In genomic region chr14:20658246-20658645, GRCh38 we compare ENCODE assay signal across 27 cellular contexts. TPM values are rescaled to one million over a fixed set of nuclear protein-coding genes. Genes with fewer than 3 reads are reported as not detected.
"Had no signal": no experiment of that assay in that cellular context is flagged by ENCODE, and none has a peak within 500 bp of the region (broad histone marks: within the 10 kb centered on the region; RNA-seq: fewer than 3 reads in every experiment).

No MANE protein-coding gene starts in this region.

- ATAC-seq: body of pancreas; gastrocnemius medialis; left lung; natural killer cell treated with Interleukin-12 subunit alpha and Interleukin-12 subunit beta and Interleukin-15 and Interleukin-18, amount 100 ng/mL, for 72 hours; psoas muscle; right cardiac atrium had no signal

- H3K9me3 ChIP-seq: body of pancreas, gastrocnemius medialis, left lung, neutrophil, pancreas, psoas muscle, thyroid gland, upper lobe of right lung had no signal

- DNase-seq: activated CD4-positive, CD25-positive, alpha-beta regulatory T cell; activated effector memory CD4-positive, alpha-beta T cell treated with Interleukin-2 at 50 U/mL for 16 hours; activated naive CD8-positive, alpha-beta T cell treated with anti-CD3 and anti-CD28 coated beads, Interleukin-2, amount 50 U/mL, for 24 hours; anterior cingulate cortex; body of pancreas; caudate nucleus; effector CD8-positive, alpha-beta T cell; gastrocnemius medialis; hippocampal formation; kidney glomerular epithelial cell; left lung; midbrain; pancreas; psoas muscle; right cardiac atrium; stimulated activated CD4-positive, alpha-beta T cell treated with anti-CD3 and anti-CD28 coated beads, Interleukin-12 subunit alpha, Interleukin-12 subunit beta, amount 100 ng/mL, for 4 hours; substantia nigra; T-helper 17 cell; thyroid gland; upper lobe of right lung had no signal

- H3K4me3 ChIP-seq: body of pancreas, gastrocnemius medialis, left lung, pancreas, psoas muscle, thyroid gland, upper lobe of right lung had no signal

- H3K27ac ChIP-seq: body of pancreas, gastrocnemius medialis, left lung, neutrophil, pancreas, psoas muscle, thyroid gland, upper lobe of right lung had no signal

- H3K36me3 ChIP-seq: gastrocnemius medialis, left lung, neutrophil, pancreas, thyroid gland, upper lobe of right lung had no signal

- H3K4me1 ChIP-seq: gastrocnemius medialis, pancreas, psoas muscle had no signal

RNA-seq across cellular contexts. Expression of gene OR6S1, which starts 16.8 kb away (rescaled TPM):
- total RNA-seq: activated CD4-positive, alpha-beta memory T cell treated with anti-CD3 and anti-CD28 coated beads for 36 hours; activated T-cell treated with anti-CD3 and anti-CD28 coated beads, Interleukin-2, amount 50 U/mL, for 72 hours; body of pancreas; endothelial cell of umbilical vein; esophagus mucosa; gastrocnemius medialis; left lung; lung microvascular endothelial cell; natural killer cell treated with Interleukin-12 subunit alpha and Interleukin-12 subunit beta and Interleukin-15 and Interleukin-18, amount 100 ng/mL, for 72 hours; pancreas; psoas muscle; right cardiac atrium; T-helper 17 cell; thyroid gland; upper lobe of right lung had no signal
- polyA plus RNA-seq: endothelial cell of umbilical vein, pancreas, psoas muscle, right cardiac atrium had no signal
